In the genomic region with DNA sequence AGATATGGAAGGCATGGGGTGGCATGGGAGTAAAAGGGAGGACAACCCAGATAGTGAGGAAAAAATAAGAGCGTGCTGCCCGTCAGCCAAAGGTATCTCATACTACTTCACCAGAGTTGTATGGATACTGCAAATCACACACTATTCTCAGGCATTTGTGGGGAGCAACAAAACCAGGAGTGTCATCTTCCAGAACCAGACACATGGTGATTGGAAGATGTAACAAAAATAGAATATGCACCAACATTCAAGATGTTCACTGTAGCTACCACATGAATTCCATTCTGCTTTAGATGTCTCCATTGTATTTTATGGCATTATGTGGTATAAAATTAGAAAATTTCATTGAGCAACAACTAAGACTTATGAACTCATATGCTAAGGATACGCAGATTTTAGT, we compare ENCODE assay signal across 15 cellular contexts.
"Had no signal": no experiment of that assay in that cellular context is flagged by ENCODE, and none has a peak within 500 bp of the region (broad histone marks: within the 10 kb centered on the region; RNA-seq: fewer than 3 reads in every experiment).

No MANE protein-coding gene starts in this region.

- DNase-seq: activated CD4-positive, alpha-beta T cell treated with anti-CD3 and anti-CD28 coated beads, Interleukin-2, amount 50 U/mL, for 4 hours; activated CD4-positive, CD25-positive, alpha-beta regulatory T cell treated with anti-CD3 and anti-CD28 coated beads, Interleukin-2, amount 50 U/mL, for 72 hours; activated naive CD4-positive, alpha-beta T cell treated with Interleukin-2 at 50 U/mL for 16 hours; amygdala; body of pancreas; cortex of kidney; effector CD4-positive, alpha-beta T cell; hippocampal formation; kidney; left lung; mammary epithelial cell; right lobe of liver; T-helper 9 cell had no signal

- H3K4me1 Mint-ChIP-seq: neural crest cell had no signal

- H3K9me3 Mint-ChIP-seq: central memory CD8-positive, alpha-beta T cell; neural crest cell had no signal

- H3K27me3 Mint-ChIP-seq: central memory CD8-positive, alpha-beta T cell had no signal

- ATAC-seq: body of pancreas, left lung, right lobe of liver had no signal

- H3K4me3 Mint-ChIP-seq: central memory CD8-positive, alpha-beta T cell; neural crest cell had no signal
